ENCODE assay signal across 14 cellular contexts in genomic region chr22:49540084-49540483, GRCh38.
DNase-seq lines count a peak whose midpoint lies in the region; ATAC-seq and TF ChIP-seq lines count a peak whose summit lies in the region.
"Had no signal": no experiment of that assay in that cellular context is flagged by ENCODE, and none has a peak within 500 bp of the region (broad histone marks: within the 10 kb centered on the region; RNA-seq: fewer than 3 reads in every experiment).

No MANE protein-coding gene starts in this region.

- H3K9me3 ChIP-seq in heart right ventricle (no peaks in the 10 kb centered on the region), lower lobe of right lung (no peaks in the 10 kb centered on the region), spleen (no peaks in the 10 kb centered on the region), MG63 (no peaks in the 10 kb centered on the region)
- H3K9me3 ChIP-seq: Caco-2 had no signal

- H3K4me1 ChIP-seq in heart right ventricle (no peaks in the 10 kb centered on the region), lower lobe of right lung (no peaks in the 10 kb centered on the region), spleen (no peaks in the 10 kb centered on the region)
- H3K4me1 ChIP-seq: Caco-2 had no signal

- WGBS in heart right ventricle, 2 donors: 77 to 78% methylated on average over 10 of the region's 10 CpGs
- 72 to 91% (median 88%) methylated on average over 10 of the region's 10 CpGs for WGBS in spleen, 5 donors

- no peak for ATAC-seq in left ventricle myocardium superior
- no peak for ATAC-seq in heart right ventricle
- no peak for ATAC-seq in lower lobe of right lung
- ATAC-seq: GM23338 had no signal

- H3K4me3 ChIP-seq in heart right ventricle (no peak overlapping the region), lower lobe of right lung (no peak overlapping the region), spleen (no peak overlapping the region), foreskin fibroblast (ENCODE audit: low read depth in 1 of 2, low read length in 2 of 2) (no peak overlapping the region), MG63 (no peak overlapping the region)
- H3K4me3 ChIP-seq: BLaER1 treated with 17β-estradiol and CSF1 and Interleukin-3, amounts not matched to agents 10 nM and 100 nM; GM23338 had no signal

- no peak for TF ChIP-seq POLR2A in spleen (IDR thresholded peaks at IDR 0.05)

- TF ChIP-seq CTCF in heart right ventricle (IDR thresholded peaks at IDR 0.05) (no peak), lower lobe of right lung (IDR thresholded peaks at IDR 0.05) (no peak), spleen (IDR thresholded peaks at IDR 0.05 in 8 of 11, conservative IDR thresholded peaks at IDR 0.05 in 3 of 11) (no peak), foreskin fibroblast (IDR thresholded peaks at IDR 0.05; ENCODE audit: low read depth, low read length) (no peak)

- peaks cover 0 to 17% (median 4%) of the 10 kb centered on the region in 7 donors for H3K27me3 ChIP-seq in heart right ventricle
- no peaks in the 10 kb centered on the region for H3K27me3 ChIP-seq in lower lobe of right lung (ENCODE audit: low read depth)
- no peaks in the 10 kb centered on the region for H3K27me3 ChIP-seq in spleen (replicated peaks in 1 of 7)
- no peaks in the 10 kb centered on the region; the same call in 1 of the 2 replicates for H3K27me3 ChIP-seq in MG63
- H3K27me3 ChIP-seq: BLaER1 treated with 17β-estradiol and CSF1 and Interleukin-3, amounts not matched to agents 10 nM and 100 nM had no signal

- intact Hi-C loops in left ventricle myocardium superior (cut with micrococcal nuclease): no loop called here
- intact Hi-C loops in heart right ventricle (cut with DNase I): no loop called here
- intact Hi-C loops in lower lobe of right lung (cut with DNase I): no loop called here
- intact Hi-C loops in spleen (cut with DNase I; ENCODE audit: low total_unique reads): no loop called here

- H3K36me3 ChIP-seq in heart right ventricle (no peaks in the 10 kb centered on the region), lower lobe of right lung (no peaks in the 10 kb centered on the region), spleen (peaks cover 0 to 6% (median 0%) of the 10 kb centered on the region in 6 donors), MG63 (no peaks in the 10 kb centered on the region)
- H3K36me3 ChIP-seq: BLaER1 treated with 17β-estradiol and CSF1 and Interleukin-3, amounts not matched to agents 10 nM and 100 nM had no signal

- DNase-seq in left ventricle myocardium superior (peak; percentile 11), heart right ventricle (no peak), lower lobe of right lung (peak; percentile 17), spleen (peak; percentile 17), NCI-H510A treated with DMSO at 0.1 percent for 48 hours (lab: John Stamatoyannopoulos, UW) (no peak), foreskin fibroblast (no peak), MG63 (no peak), pons (ENCODE audit: low spot score) (no peak)
- DNase-seq: 8988T; Caco-2; CD4-positive, CD25-positive, alpha-beta regulatory T cell; HCEC 1CT had no signal

- no peak overlapping the region for H3K27ac ChIP-seq in heart right ventricle
- no peak overlapping the region for H3K27ac ChIP-seq in lower lobe of right lung
- no peak overlapping the region for H3K27ac ChIP-seq in spleen
- H3K27ac ChIP-seq: BLaER1 treated with 17β-estradiol and CSF1 and Interleukin-3, amounts not matched to agents 10 nM and 100 nM had no signal

Comparison
In these comparisons a context has a peak if more than half of its experiments do, and no peak if none do; other contexts are left out.
1. DNase-seq: peak in left ventricle myocardium superior (single experiment), lower lobe of right lung (single experiment) and spleen (single experiment); none in heart right ventricle (0 of 2), NCI-H510A treated with DMSO at 0.1 percent for 48 hours (single experiment), foreskin fibroblast (0 of 2), MG63 (single experiment) and pons (single experiment).